ENCODE assay signal across 27 cellular contexts in the genomic region with DNA sequence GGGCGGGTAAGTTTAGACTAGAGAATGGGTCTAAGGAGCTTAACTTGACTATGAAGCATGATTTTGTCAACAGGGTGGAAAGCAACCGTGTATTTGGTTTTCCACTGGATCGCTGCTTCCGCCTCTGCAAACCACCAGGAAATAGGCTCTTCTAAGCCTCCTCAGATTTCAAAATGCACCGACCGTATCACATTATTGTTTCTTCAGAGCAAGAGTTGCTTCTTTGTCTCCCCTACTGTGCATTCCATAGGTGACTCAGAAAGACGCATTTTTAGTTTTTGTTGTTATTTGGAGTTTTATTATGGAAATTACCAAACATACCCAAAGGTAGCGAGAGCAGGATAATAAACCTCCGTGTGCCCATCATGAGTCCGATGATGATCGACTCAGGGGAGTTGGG.
A peak's percentile ranks its signal among the peaks of the same experiment; 100 is the strongest.
DNase-seq lines count a peak whose midpoint lies in the region; TF ChIP-seq lines count a peak whose summit lies in the region.
"Had no signal": no experiment of that assay in that cellular context is flagged by ENCODE, and none has a peak within 500 bp of the region (broad histone marks: within the 10 kb centered on the region; RNA-seq: fewer than 3 reads in every experiment).

No MANE protein-coding gene starts in this region.

- no peaks in the 10 kb centered on the region for H3K4me1 Mint-ChIP-seq in activated CD4-positive, alpha-beta memory T cell treated with anti-CD3 and anti-CD28 coated beads for 36 hours (ENCODE audit: low read depth)
- H3K4me1 Mint-ChIP-seq: activated CD4-positive, alpha-beta T cell treated with anti-CD3 and anti-CD28 coated beads for 36 hours; activated naive CD4-positive, alpha-beta T cell treated with anti-CD3 and anti-CD28 coated beads, Interleukin-2, amount 50 U/mL, for 24 hours; endodermal cell had no signal

- peaks cover 26% of the 10 kb centered on the region for H3K27me3 Mint-ChIP-seq in activated CD4-positive, alpha-beta memory T cell treated with anti-CD3 and anti-CD28 coated beads for 36 hours

- peak; percentile 64 for DNase-seq in Caki2 (ENCODE audit: low read depth)
- peak; percentile 55 for DNase-seq in NCI-H2029 (lab: John Stamatoyannopoulos, UW)
- DNase-seq in astrocyte of the cerebellum (ENCODE audit: low read depth) = peak; percentile 23
- DNase-seq in left kidney (ENCODE audit: low read depth, low spot score) = peak; percentile 88
- DNase-seq in KG1 (lab: John Stamatoyannopoulos, UW) = no peak
- DNase-seq in 8988T = no peak
- DNase-seq in activated CD4-positive, alpha-beta memory T cell treated with anti-CD3 and anti-CD28 coated beads for 36 hours = no peak
- no peak for DNase-seq in putamen (ENCODE audit: low spot score)
- DNase-seq: activated CD4-positive, alpha-beta T cell treated with anti-CD3 and anti-CD28 coated beads for 36 hours; AML-193; body of pancreas; colonic mucosa; COR-L47; endodermal cell; left cardiac atrium; MM.1S; naive B cell; NCI-H1694; NCI-H226; PC-3; T-helper 1 cell had no signal

- no peak overlapping the region for H3K4me3 ChIP-seq in astrocyte of the cerebellum (ENCODE audit: low read depth, low read length)
- H3K4me3 ChIP-seq: body of pancreas, colonic mucosa, right atrium auricular region, thyroid gland had no signal

- no peak overlapping the region for H3K27ac Mint-ChIP-seq in activated CD4-positive, alpha-beta memory T cell treated with anti-CD3 and anti-CD28 coated beads for 36 hours
- H3K27ac Mint-ChIP-seq: activated CD4-positive, alpha-beta T cell treated with anti-CD3 and anti-CD28 coated beads for 36 hours; activated naive CD4-positive, alpha-beta T cell treated with anti-CD3 and anti-CD28 coated beads, Interleukin-2, amount 50 U/mL, for 24 hours; endodermal cell; memory B cell; stimulated activated naive CD8-positive, alpha-beta T cell treated with anti-CD3 and anti-CD28 coated beads, Interleukin-15, Interleukin-2, amounts not matched to agents 100 ng/mL and 50 ng/mL, for 24 hours had no signal

- intact Hi-C loops in activated CD4-positive, alpha-beta memory T cell treated with anti-CD3 and anti-CD28 coated beads for 36 hours (cut with micrococcal nuclease) = no loop called here

- CTCF ChIA-PET in activated CD4-positive, alpha-beta memory T cell treated with anti-CD3 and anti-CD28 coated beads for 36 hours (lab: Charles Lee) = no interaction called here

- no peak overlapping the region for H3K4me3 Mint-ChIP-seq in activated CD4-positive, alpha-beta memory T cell treated with anti-CD3 and anti-CD28 coated beads for 36 hours
- H3K4me3 Mint-ChIP-seq: activated CD4-positive, alpha-beta T cell treated with anti-CD3 and anti-CD28 coated beads for 36 hours; activated naive CD4-positive, alpha-beta T cell treated with anti-CD3 and anti-CD28 coated beads, Interleukin-2, amount 50 U/mL, for 24 hours; endodermal cell; IgD-negative memory B cell; memory B cell; naive B cell; stimulated activated naive CD8-positive, alpha-beta T cell treated with anti-CD3 and anti-CD28 coated beads, Interleukin-15, Interleukin-2, amounts not matched to agents 100 ng/mL and 50 ng/mL, for 24 hours had no signal

- in situ Hi-C loops in Caki2 (cut with HindIII; ENCODE audit: low pct_unique_long_range_greater_than_20kb, low sequenced_read_pairs) = no loop called here
- in situ Hi-C loops in astrocyte of the cerebellum (cut with HindIII; ENCODE audit: low sequenced_read_pairs) = no loop called here

- H3K9me3 Mint-ChIP-seq in activated CD4-positive, alpha-beta memory T cell treated with anti-CD3 and anti-CD28 coated beads for 36 hours = no peaks in the 10 kb centered on the region
- H3K9me3 Mint-ChIP-seq: activated naive CD4-positive, alpha-beta T cell treated with anti-CD3 and anti-CD28 coated beads, Interleukin-2, amount 50 U/mL, for 24 hours; IgD-negative memory B cell; memory B cell; stimulated activated naive CD8-positive, alpha-beta T cell treated with anti-CD3 and anti-CD28 coated beads, Interleukin-15, Interleukin-2, amounts not matched to agents 100 ng/mL and 50 ng/mL, for 24 hours had no signal

- POLR2A ChIA-PET in activated CD4-positive, alpha-beta memory T cell treated with anti-CD3 and anti-CD28 coated beads for 36 hours (lab: Charles Lee) = no interaction called here

- H3K36me3 Mint-ChIP-seq in activated CD4-positive, alpha-beta memory T cell treated with anti-CD3 and anti-CD28 coated beads for 36 hours = no peaks in the 10 kb centered on the region
- H3K36me3 Mint-ChIP-seq: activated naive CD4-positive, alpha-beta T cell treated with anti-CD3 and anti-CD28 coated beads, Interleukin-2, amount 50 U/mL, for 24 hours had no signal

- TF ChIP-seq CTCF in astrocyte of the cerebellum (IDR thresholded peaks at IDR 0.05; ENCODE audit: low read depth, low read length, missing control alignments) = no peak

Comparison
In these comparisons a context has a peak if more than half of its experiments do, and no peak if none do; other contexts are left out.
1. DNase-seq: peak in Caki2 (single experiment), NCI-H2029 (single experiment), astrocyte of the cerebellum (single experiment) and left kidney (single experiment); none in KG1 (single experiment), 8988T (single experiment), activated CD4-positive, alpha-beta memory T cell treated with anti-CD3 and anti-CD28 coated beads for 36 hours (single experiment) and putamen (single experiment).